8 cellular contexts compared by ENCODE assay signal in genomic region chr2:96156926-96157648, GRCh38.
DNase-seq lines count a peak whose midpoint lies in the region; ATAC-seq and TF ChIP-seq lines count a peak whose summit lies in the region.

No MANE protein-coding gene starts in this region.

- peaks cover 93% of the 10 kb centered on the region for H3K4me1 Mint-ChIP-seq in stimulated activated effector memory CD8-positive, alpha-beta T cell treated with anti-CD3 and anti-CD28 coated beads, Interleukin-12 subunit alpha, Interleukin-12 subunit beta, amount 100 ng/mL, for 72 hours

- H3K4me3 Mint-ChIP-seq in stimulated activated effector memory CD8-positive, alpha-beta T cell treated with anti-CD3 and anti-CD28 coated beads, Interleukin-12 subunit alpha, Interleukin-12 subunit beta, amount 100 ng/mL, for 72 hours: peak overlapping the region; percentile 74

- H3K36me3 Mint-ChIP-seq in stimulated activated effector memory CD8-positive, alpha-beta T cell treated with anti-CD3 and anti-CD28 coated beads, Interleukin-12 subunit alpha, Interleukin-12 subunit beta, amount 100 ng/mL, for 72 hours: peaks cover 20% of the 10 kb centered on the region

- DNase-seq in activated CD8-positive, alpha-beta memory T cell treated with anti-CD3 and anti-CD28 coated beads for 24 hours: peak; percentile 78
- no peak for DNase-seq in activated CD8-positive, alpha-beta memory T cell treated with anti-CD3 and anti-CD28 coated beads, Interleukin-2, amount 50 U/mL, for 4 hours
- no peak for DNase-seq in stimulated activated effector memory CD8-positive, alpha-beta T cell treated with anti-CD3 and anti-CD28 coated beads, Interleukin-12 subunit alpha, Interleukin-12 subunit beta, amount 100 ng/mL, for 72 hours (ENCODE audit: low spot score in 2 of 2)
- DNase-seq in OCI-M2 (lab: John Stamatoyannopoulos, UW; ENCODE audit: unreplicated experiment) (no peak), NCI-H1930 (lab: John Stamatoyannopoulos, UW) (no peak), nucleus accumbens (lab: John Stamatoyannopoulos, UW) (no peak)

- peak; percentile 40; the same call in 1 of the 2 replicates for TF ChIP-seq POLR2A in Raji (IDR thresholded peaks at IDR 0.05; ENCODE audit: insufficient read depth, low read depth, low read length)

- peaks cover 3% of the 10 kb centered on the region for H3K9me3 Mint-ChIP-seq in stimulated activated effector memory CD8-positive, alpha-beta T cell treated with anti-CD3 and anti-CD28 coated beads, Interleukin-12 subunit alpha, Interleukin-12 subunit beta, amount 100 ng/mL, for 72 hours

- peak overlapping the region; percentile 96 for H3K27ac Mint-ChIP-seq in stimulated activated effector memory CD8-positive, alpha-beta T cell treated with anti-CD3 and anti-CD28 coated beads, Interleukin-12 subunit alpha, Interleukin-12 subunit beta, amount 100 ng/mL, for 72 hours

- ATAC-seq in HG02642 (IDR thresholded peaks at IDR 0.05; ENCODE audit: poor library complexity, unreplicated experiment): peak; percentile 41
- peak; percentile 2 for ATAC-seq in stimulated activated effector memory CD8-positive, alpha-beta T cell treated with anti-CD3 and anti-CD28 coated beads, Interleukin-12 subunit alpha, Interleukin-12 subunit beta, amount 100 ng/mL, for 72 hours
